In the genomic region with DNA sequence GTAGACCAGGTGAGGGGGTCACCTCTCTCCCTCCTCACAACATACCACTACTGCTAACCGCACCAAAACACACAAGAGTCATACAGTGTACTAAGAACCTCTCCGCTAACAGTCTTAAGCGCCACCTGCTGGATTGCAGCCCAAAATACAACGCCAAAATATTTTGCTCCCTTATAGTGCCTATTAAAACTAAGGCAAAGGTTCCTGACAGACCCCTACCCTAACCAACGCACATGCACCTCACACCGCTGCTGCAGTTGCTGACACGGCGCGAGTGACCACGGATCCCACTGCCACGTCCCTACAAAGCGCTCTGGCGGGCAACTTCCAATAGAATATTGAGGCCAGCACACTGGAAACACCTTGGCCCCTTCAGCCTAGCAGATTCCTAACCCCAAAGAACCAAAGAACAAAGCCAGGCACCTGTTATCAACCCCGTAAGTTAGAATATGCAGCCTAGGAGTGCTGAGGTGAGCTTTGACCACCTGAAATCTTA, we compare ENCODE assay signal across 8 cellular contexts.
DNase-seq lines count a peak whose midpoint lies in the region; ATAC-seq and TF ChIP-seq lines count a peak whose summit lies in the region.

No MANE protein-coding gene starts in this region.

- POLR2A ChIA-PET in SK-N-SH (lab: Yijun Ruan, JAX): no interaction called here

- H2AFZ ChIP-seq in SK-N-SH (ENCODE audit: low read depth): no peak overlapping the region

- no peak for TF ChIP-seq EP300 in SK-N-SH (IDR thresholded peaks at IDR 0.05; ENCODE audit: borderline replicate concordance in 1 of 2, low read depth in 1 of 2, low read length in 1 of 2)

- no peaks in the 10 kb centered on the region for H3K36me3 Mint-ChIP-seq in stimulated activated naive B cell treated with anti-CD40 and anti-IgM and Interleukin-4, amounts not matched to agents 10 μg/mL and 1 μg/mL and 100 μg/mL, for 72 hours

- peaks cover 6 to 7% of the 10 kb centered on the region in 2 donors for H3K9me3 Mint-ChIP-seq in stimulated activated naive B cell treated with anti-CD40 and anti-IgM and Interleukin-4, amounts not matched to agents 10 μg/mL and 1 μg/mL and 100 μg/mL, for 72 hours

- H3K4me3 Mint-ChIP-seq in stimulated activated naive B cell treated with anti-CD40 and anti-IgM and Interleukin-4, amounts not matched to agents 10 μg/mL and 1 μg/mL and 100 μg/mL, for 72 hours: no peak overlapping the region

- no peak overlapping the region; a peak in 1 of 4 replicates for H3K4me3 ChIP-seq in SK-N-SH (ENCODE audit: low read depth in 2 of 2, low read length in 1 of 2)

- H3K27me3 Mint-ChIP-seq in stimulated activated naive B cell treated with anti-CD40 and anti-IgM and Interleukin-4, amounts not matched to agents 10 μg/mL and 1 μg/mL and 100 μg/mL, for 72 hours: peaks cover 4 to 5% of the 10 kb centered on the region in 2 donors

- ATAC-seq in GM21737 (IDR thresholded peaks at IDR 0.05; ENCODE audit: unreplicated experiment): peak; percentile 97
- ATAC-seq in foreskin keratinocyte: peak; percentile 85
- peak; percentile 75 to 81 for ATAC-seq in stimulated activated naive B cell treated with anti-CD40 and anti-IgM and Interleukin-4, amounts not matched to agents 10 μg/mL and 1 μg/mL and 100 μg/mL, for 72 hours (replicated peaks)

- WGBS in SK-N-SH (ENCODE audit: low lambda C conversion rate): 72% methylated on average over 14 of the region's 14 CpGs

- H3K4me1 ChIP-seq in SK-N-SH (ENCODE audit: control insufficient read depth in 1 of 2, insufficient read depth in 2 of 2, low read depth in 1 of 2, low read length in 1 of 2) (no peaks in the 10 kb centered on the region), foreskin keratinocyte (no peaks in the 10 kb centered on the region)

- CTCF ChIA-PET in SK-N-SH (lab: Yijun Ruan, JAX): interaction anchor here (0.6 to 6.0 kb wide), 20 partner anchors 11 to 1814 kb away, joined by 3 to 61 read pairs (median 4); no protein-coding TSS in a partner anchor

- H3K4me1 Mint-ChIP-seq in stimulated activated naive B cell treated with anti-CD40 and anti-IgM and Interleukin-4, amounts not matched to agents 10 μg/mL and 1 μg/mL and 100 μg/mL, for 72 hours: no peaks in the 10 kb centered on the region

- H3K9ac ChIP-seq in SK-N-SH: no peak overlapping the region

- no peaks in the 10 kb centered on the region for H3K27me3 ChIP-seq in SK-N-SH (ENCODE audit: insufficient read depth)
- H3K27me3 ChIP-seq in foreskin keratinocyte: no peaks in the 10 kb centered on the region

- H3K36me3 ChIP-seq in SK-N-SH (replicated peaks in 1 of 2; ENCODE audit: control insufficient read depth in 1 of 2, insufficient read depth in 2 of 2, low read length in 1 of 2): no peaks in the 10 kb centered on the region

- no peaks in the 10 kb centered on the region for H3F3A ChIP-seq in SK-N-SH (replicated peaks; ENCODE audit: insufficient read depth)

- TF ChIP-seq CTCF in SK-N-SH (IDR thresholded peaks at IDR 0.05): peak; percentile 81
- TF ChIP-seq CTCF in foreskin keratinocyte (conservative IDR thresholded peaks at IDR 0.05): peak; percentile 77

- H4K20me1 ChIP-seq in SK-N-SH (ENCODE audit: insufficient read depth): no peaks in the 10 kb centered on the region

- peak; percentile 4 to 9 for DNase-seq in stimulated activated CD4-positive, alpha-beta T cell treated with anti-CD3 and anti-CD28 coated beads, Interleukin-2, amount 100 ng/mL, for 48 hours
- no peak for DNase-seq in stimulated activated CD4-positive, alpha-beta T cell treated with anti-CD3 and anti-CD28 coated beads, Interleukin-12 subunit alpha, Interleukin-12 subunit beta, amount 100 ng/mL, for 4 hours
- DNase-seq in HT-29 (ENCODE audit: low spot score) (peak; percentile 50), SK-N-SH (peak; percentile 49), foreskin keratinocyte (peak in 1 of 2 donors; percentile 22), NCI-H187 (lab: John Stamatoyannopoulos, UW) (no peak)
- no peak for DNase-seq in stimulated activated naive B cell treated with anti-CD40 and anti-IgM and Interleukin-4, amounts not matched to agents 10 μg/mL and 1 μg/mL and 100 μg/mL, for 72 hours

- no peak overlapping the region for H3K27ac ChIP-seq in SK-N-SH (ENCODE audit: low read depth in 2 of 2, low read length in 1 of 2)
- H3K27ac ChIP-seq in foreskin keratinocyte: no peak overlapping the region

- H3K79me2 ChIP-seq in SK-N-SH (ENCODE audit: insufficient read depth): no peaks in the 10 kb centered on the region

- no peak overlapping the region for H3K4me2 ChIP-seq in SK-N-SH

- H3K9me3 ChIP-seq in SK-N-SH: no peaks in the 10 kb centered on the region

- peak; percentile 88 for TF ChIP-seq RAD21 in SK-N-SH (IDR thresholded peaks at IDR 0.05; ENCODE audit: low read length)

- no peak overlapping the region for H3K27ac Mint-ChIP-seq in stimulated activated naive B cell treated with anti-CD40 and anti-IgM and Interleukin-4, amounts not matched to agents 10 μg/mL and 1 μg/mL and 100 μg/mL, for 72 hours

- H3K9me2 ChIP-seq in SK-N-SH: no peaks in the 10 kb centered on the region

TF ChIP-seq in SK-N-SH, 30 proteins besides CTCF, POLR2A, EP300 and RAD21:
- no peak for TF ChIP-seq RFX5 (IDR thresholded peaks at IDR 0.05; ENCODE audit: low read length)
- TF ChIP-seq MEF2A (IDR thresholded peaks at IDR 0.05; ENCODE audit: borderline replicate concordance, low read depth): no peak
- peak; percentile 82 for TF ChIP-seq SMC3 (IDR thresholded peaks at IDR 0.05; ENCODE audit: low read depth, low read length)

Comparison
In these comparisons a context has a peak if more than half of its experiments do, and no peak if none do; other contexts are left out.
1. DNase-seq: peak in stimulated activated CD4-positive, alpha-beta T cell treated with anti-CD3 and anti-CD28 coated beads, Interleukin-2, amount 100 ng/mL, for 48 hours (2 of 2), HT-29 (single experiment) and SK-N-SH (single experiment); none in stimulated activated CD4-positive, alpha-beta T cell treated with anti-CD3 and anti-CD28 coated beads, Interleukin-12 subunit alpha, Interleukin-12 subunit beta, amount 100 ng/mL, for 4 hours (single experiment), stimulated activated naive B cell treated with anti-CD40 and anti-IgM and Interleukin-4, amounts not matched to agents 10 μg/mL and 1 μg/mL and 100 μg/mL, for 72 hours (single experiment) and NCI-H187 (0 of 2).
2. Peak in every context shown above with its lines, with median percentiles within 50 percentile points of each other: ATAC-seq.